ENCODE assay signal across 19 cellular contexts in genomic region chr18:24259869-24260662, GRCh38.
A peak's percentile ranks its signal among the peaks of the same experiment; 100 is the strongest.
DNase-seq lines count a peak whose midpoint lies in the region; ATAC-seq, FAIRE-seq and TF ChIP-seq lines count a peak whose summit lies in the region.
"Had no signal": no experiment of that assay in that cellular context is flagged by ENCODE, and none has a peak within 500 bp of the region (broad histone marks: within the 10 kb centered on the region; RNA-seq: fewer than 3 reads in every experiment).

No MANE protein-coding gene starts in this region.

- ATAC-seq in PC-3 (no peak), HG03135 (IDR thresholded peaks at IDR 0.05; ENCODE audit: unreplicated experiment) (no peak), GM21447 (IDR thresholded peaks at IDR 0.05; ENCODE audit: unreplicated experiment) (no peak)
- no peak for ATAC-seq in stimulated activated naive CD8-positive, alpha-beta T cell treated with anti-CD3 and anti-CD28 coated beads, Interleukin-15, Interleukin-2, amounts not matched to agents 100 U/mL and 50 U/mL, for 24 hours
- ATAC-seq: CD8-positive, alpha-beta T cell; K562 had no signal

- H3K4me3 ChIP-seq in PC-3 (ENCODE audit: low read length), result no peak overlapping the region
- H3K4me3 ChIP-seq in rectal smooth muscle tissue (ENCODE audit: low read length), result no peak overlapping the region
- H3K4me3 ChIP-seq: GM23248, K562 had no signal

- no peaks in the 10 kb centered on the region for H4K20me1 ChIP-seq in PC-3 (ENCODE audit: low read length)

- no peak overlapping the region for H3K4me2 ChIP-seq in PC-3 (ENCODE audit: low read length)

- no peaks in the 10 kb centered on the region for H3K9me2 ChIP-seq in PC-3 (replicated peaks; ENCODE audit: low read length)

- CTCF ChIA-PET in PC-3 (lab: Charles Lee), result no interaction called here

- intact Hi-C loops in PC-3 (cut with micrococcal nuclease), result no loop called here

- H3K27me3 ChIP-seq in PC-3 (ENCODE audit: low read length), result no peaks in the 10 kb centered on the region
- no peaks in the 10 kb centered on the region for H3K27me3 ChIP-seq in rectal smooth muscle tissue (ENCODE audit: control insufficient read depth, insufficient read depth, low read length)

- H3K36me3 ChIP-seq in PC-3 (ENCODE audit: low read depth, low read length) (0 out of 2 replicates have a peak, but pooled peaks cover 4% of the 10 kb centered on the region), rectal smooth muscle tissue (ENCODE audit: control insufficient read depth, insufficient read depth, low read length) (no peaks in the 10 kb centered on the region)

- DNase-seq in GM19239 (ENCODE audit: insufficient read length, low spot score) (no peak), PC-3 (peak; percentile 29), medulla oblongata (ENCODE audit: extremely low spot score) (no peak)
- no peak for DNase-seq in stimulated activated naive CD8-positive, alpha-beta T cell treated with anti-CD3 and anti-CD28 coated beads, Interleukin-15, Interleukin-2, amounts not matched to agents 100 U/mL and 50 U/mL, for 24 hours
- DNase-seq: CD8-positive, alpha-beta T cell; COR-L47; DND-41; GDM1; GM23248; H9; HFFc6 had no signal

- H3F3A ChIP-seq in PC-3 (ENCODE audit: low read length, unreplicated experiment), result no peaks in the 10 kb centered on the region

- H3K27ac ChIP-seq in PC-3 (ENCODE audit: low read length) (no peak overlapping the region), cingulate gyrus (ENCODE audit: low read depth, low read length) (peak overlapping the region; percentile 29), rectal smooth muscle tissue (ENCODE audit: low read depth, low read length) (peak overlapping the region; percentile 38)
- H3K27ac ChIP-seq: 22Rv1, GM23248, HL-60 had no signal

- H2AFZ ChIP-seq in PC-3 (ENCODE audit: low read length), result no peak overlapping the region
- H2AFZ ChIP-seq: GM23248 had no signal

- POLR2A ChIA-PET in PC-3 (lab: Charles Lee; ENCODE audit: unreplicated experiment), result no interaction called here

- H3K4me1 ChIP-seq in PC-3 (ENCODE audit: insufficient read depth, low read length), result no peaks in the 10 kb centered on the region
- peaks cover 7% of the 10 kb centered on the region for H3K4me1 ChIP-seq in rectal smooth muscle tissue (ENCODE audit: control insufficient read depth, insufficient read depth, low read length)

- H3K9ac ChIP-seq in PC-3 (ENCODE audit: low read length), result no peak overlapping the region
- no peak overlapping the region for H3K9ac ChIP-seq in rectal smooth muscle tissue (ENCODE audit: low read length)
- H3K9ac ChIP-seq: GM23248 had no signal

- TF ChIP-seq CTCF in PC-3 (conservative IDR thresholded peaks at IDR 0.05; ENCODE audit: low read depth, low read length), result no peak

- peaks cover 5% of the 10 kb centered on the region; the same call in 1 of the 2 replicates for H3K9me3 ChIP-seq in PC-3 (ENCODE audit: low read length)

- peak; percentile 8 for FAIRE-seq in GM19239 (lab: Jason Lieb, UNC)
- FAIRE-seq: GM12892, K562 had no signal

- no TSS peak for BruUV-seq in PC-3 (replicated peaks; lab: Mats Ljungman, UMichigan)

- peaks cover 83% of the 10 kb centered on the region for H3K79me2 ChIP-seq in PC-3 (ENCODE audit: low read length)
